In genomic region chr11:57462597-57462996, GRCh38 we compare ENCODE assay signal across 14 cellular contexts. TPM values are rescaled to one million over a fixed set of nuclear protein-coding genes. Genes with fewer than 3 reads are reported as not detected.
DNase-seq lines count a peak whose midpoint lies in the region; ATAC-seq and TF ChIP-seq lines count a peak whose summit lies in the region.
"Had no signal": no experiment of that assay in that cellular context is flagged by ENCODE, and none has a peak within 500 bp of the region (broad histone marks: within the 10 kb centered on the region; RNA-seq: fewer than 3 reads in every experiment).

No MANE protein-coding gene starts in this region.

- peak overlapping the region; percentile 60 for H3K4me3 Mint-ChIP-seq in CD4-positive, alpha-beta T cell
- H3K4me3 Mint-ChIP-seq in glutamatergic neuron (ENCODE audit: unreplicated experiment) (peak overlapping the region; percentile 91), neural crest cell (peak overlapping the region; percentile 76)

- H3K27me3 Mint-ChIP-seq in CD4-positive, alpha-beta T cell: peaks cover 43% of the 10 kb centered on the region
- H3K27me3 Mint-ChIP-seq in glutamatergic neuron (ENCODE audit: unreplicated experiment) (peaks cover 16% of the 10 kb centered on the region), neural crest cell (ENCODE audit: low read depth) (peaks cover 62% of the 10 kb centered on the region)

- TF ChIP-seq CTCF in CD4-positive, alpha-beta T cell (IDR thresholded peaks at IDR 0.05): no peak
- TF ChIP-seq CTCF in glutamatergic neuron (IDR thresholded peaks at IDR 0.05; ENCODE audit: partially characterized antibody, unreplicated experiment) (no peak), neural crest cell (conservative IDR thresholded peaks at IDR 0.05) (no peak)

- ATAC-seq in CD4-positive, alpha-beta T cell (ENCODE audit: poor library complexity): no peak
- no peak for ATAC-seq in GM21381 (IDR thresholded peaks at IDR 0.05; ENCODE audit: unreplicated experiment)

- no peak for DNase-seq in CD4-positive, alpha-beta T cell
- DNase-seq in HuH-7.5 (ENCODE audit: low spot score): peak; percentile 75
- DNase-seq in glutamatergic neuron: no peak
- DNase-seq in neural crest cell (ENCODE audit: low read depth, low spot score): no peak
- DNase-seq in cerebellar nuclear complex (lab: John Stamatoyannopoulos, UW): no peak
- DNase-seq in NCI-H524 (lab: John Stamatoyannopoulos, UW): no peak
- DNase-seq: C1 segment of cervical spinal cord, Calu3, DMS79 treated with DMSO at 0.1 percent for 48 hours, HCEC 1CT, NCI-H1092 had no signal

- H3K36me3 Mint-ChIP-seq in CD4-positive, alpha-beta T cell (ENCODE audit: low read depth): no peaks in the 10 kb centered on the region
- H3K36me3 Mint-ChIP-seq in glutamatergic neuron (ENCODE audit: unreplicated experiment) (no peaks in the 10 kb centered on the region), neural crest cell (ENCODE audit: low read depth) (no peaks in the 10 kb centered on the region)

- POLR2A ChIA-PET in CD4-positive, alpha-beta T cell (lab: Charles Lee): no interaction called here

- H3K9me3 Mint-ChIP-seq in CD4-positive, alpha-beta T cell: no peaks in the 10 kb centered on the region
- H3K9me3 Mint-ChIP-seq in glutamatergic neuron (ENCODE audit: unreplicated experiment) (peaks cover 27% of the 10 kb centered on the region), neural crest cell (no peaks in the 10 kb centered on the region)

- no peak overlapping the region for H3K27ac ChIP-seq in CD4-positive, alpha-beta T cell (ENCODE audit: low read depth, low read length)
- H3K27ac ChIP-seq: SJSA1 had no signal

- no peak overlapping the region for H3K27ac Mint-ChIP-seq in CD4-positive, alpha-beta T cell
- peak overlapping the region; percentile 99 for H3K27ac Mint-ChIP-seq in glutamatergic neuron (ENCODE audit: unreplicated experiment)
- no peak overlapping the region for H3K27ac Mint-ChIP-seq in neural crest cell (ENCODE audit: unreplicated experiment)

- H3K27me3 ChIP-seq in CD4-positive, alpha-beta T cell (ENCODE audit: control insufficient read depth, insufficient read depth, low read length): peaks cover 32% of the 10 kb centered on the region

- H3K4me1 Mint-ChIP-seq in CD4-positive, alpha-beta T cell (ENCODE audit: low read depth): peaks cover 29% of the 10 kb centered on the region
- H3K4me1 Mint-ChIP-seq in glutamatergic neuron (ENCODE audit: low read depth, unreplicated experiment) (peaks cover 23% of the 10 kb centered on the region), neural crest cell (peaks cover 34% of the 10 kb centered on the region)

- CTCF ChIA-PET in CD4-positive, alpha-beta T cell (lab: Charles Lee): no interaction called here

- H3K9me3 ChIP-seq in CD4-positive, alpha-beta T cell (ENCODE audit: control insufficient read depth, low read length): no peaks in the 10 kb centered on the region
- H3K9me3 ChIP-seq: SJSA1 had no signal

- intact Hi-C loops in CD4-positive, alpha-beta T cell (cut with DNase I, micrococcal nuclease): no loop called here

RNA-seq across cellular contexts. Expression of gene RTN4RL2, which starts 2.3 kb away (rescaled TPM):
- under 1 TPM; 0.17 to 0.19 TPM for total RNA-seq in CD4-positive, alpha-beta T cell
- total RNA-seq in glutamatergic neuron (ENCODE audit: unreplicated experiment) (119 TPM), neural crest cell (2.4 and 3.4 TPM in 2 replicates)
- total RNA-seq: SJSA1 had no signal

RNA-seq across cellular contexts. Expression of gene SLC43A3, which starts 35.7 kb away (rescaled TPM):
- 1 to 10 TPM; 6.9 to 7.3 TPM for total RNA-seq in CD4-positive, alpha-beta T cell
- total RNA-seq in glutamatergic neuron (ENCODE audit: unreplicated experiment) (10.8 TPM), neural crest cell (52.9 and 53.7 TPM in 2 replicates)
- total RNA-seq: HT-29 had no signal

RNA-seq across cellular contexts. Expression of gene SLC43A1, which starts 52.9 kb away (rescaled TPM):
- 1 to 10 TPM; 3.1 to 4.2 TPM for total RNA-seq in CD4-positive, alpha-beta T cell
- 5.2 TPM for total RNA-seq in glutamatergic neuron (ENCODE audit: unreplicated experiment)
- 4.5 and 4.7 TPM in 2 replicates for total RNA-seq in neural crest cell

Comparison
In these comparisons a context has a peak if more than half of its experiments do, and no peak if none do; other contexts are left out.
1. RNA of gene RTN4RL2, which starts 2.3 kb away (total RNA-seq): 119 TPM in glutamatergic neuron (single experiment); 2.4 to 3.4 TPM in neural crest cell and 0.17 to 0.19 TPM in CD4-positive, alpha-beta T cell; every median in the first group is over 10 times any median in the second.
2. Peak in every context shown above with its lines, with median percentiles within 50 percentile points of each other: H3K4me3 Mint-ChIP-seq.